16 cellular contexts compared by ENCODE assay signal in genomic region chr13:39452412-39452811, GRCh38.
DNase-seq lines count a peak whose midpoint lies in the region; ATAC-seq and TF ChIP-seq lines count a peak whose summit lies in the region.
"Had no signal": no experiment of that assay in that cellular context is flagged by ENCODE, and none has a peak within 500 bp of the region (broad histone marks: within the 10 kb centered on the region; RNA-seq: fewer than 3 reads in every experiment).

No MANE protein-coding gene starts in this region.

- H3K27me3 Mint-ChIP-seq in naive B cell, result no peaks in the 10 kb centered on the region
- no peaks in the 10 kb centered on the region for H3K27me3 Mint-ChIP-seq in natural killer cell treated with Interleukin-12 subunit alpha and Interleukin-12 subunit beta and Interleukin-15 and Interleukin-18, amount 100 ng/mL, for 72 hours

- peak overlapping the region; percentile 49 to 94 (median 90) for H3K27ac Mint-ChIP-seq in naive B cell
- no peak overlapping the region for H3K27ac Mint-ChIP-seq in natural killer cell treated with Interleukin-12 subunit alpha and Interleukin-12 subunit beta and Interleukin-15 and Interleukin-18, amount 100 ng/mL, for 72 hours
- H3K27ac Mint-ChIP-seq: activated naive CD8-positive, alpha-beta T cell treated with anti-CD3 and anti-CD28 coated beads for 36 hours; CD4-positive, CD25-positive, alpha-beta regulatory T cell had no signal

- peaks cover 3% of the 10 kb centered on the region; the same call in 1 of the 2 replicates for H3K9me3 ChIP-seq in BLaER1

- TF ChIP-seq CTCF in fibroblast of pulmonary artery (IDR thresholded peaks at IDR 0.05; ENCODE audit: low read length, missing control alignments), result no peak

- H4K20me1 ChIP-seq in BLaER1, result no peaks in the 10 kb centered on the region

- H3K27me3 ChIP-seq in BLaER1, result no peaks in the 10 kb centered on the region

- no peaks in the 10 kb centered on the region for H3K36me3 Mint-ChIP-seq in naive B cell
- H3K36me3 Mint-ChIP-seq in natural killer cell treated with Interleukin-12 subunit alpha and Interleukin-12 subunit beta and Interleukin-15 and Interleukin-18, amount 100 ng/mL, for 72 hours, result no peaks in the 10 kb centered on the region
- H3K36me3 Mint-ChIP-seq: activated naive CD8-positive, alpha-beta T cell treated with anti-CD3 and anti-CD28 coated beads for 36 hours; CD4-positive, CD25-positive, alpha-beta regulatory T cell; naive thymus-derived CD8-positive, alpha-beta T cell had no signal

- peak overlapping the region; percentile 55 for H3K4me2 ChIP-seq in BLaER1
- H3K4me2 ChIP-seq: PC-9 had no signal

- no peaks in the 10 kb centered on the region for H3K36me3 ChIP-seq in BLaER1

- H3K27ac ChIP-seq in BLaER1, result peak overlapping the region; percentile 79
- H3K27ac ChIP-seq: PC-9 had no signal

- peaks cover 9 to 20% (median 13%) of the 10 kb centered on the region in 3 donors for H3K4me1 Mint-ChIP-seq in naive B cell
- H3K4me1 Mint-ChIP-seq in natural killer cell treated with Interleukin-12 subunit alpha and Interleukin-12 subunit beta and Interleukin-15 and Interleukin-18, amount 100 ng/mL, for 72 hours (ENCODE audit: low read depth in 2 of 2), result no peaks in the 10 kb centered on the region

- DNase-seq in NCI-H82 treated with DMSO at 0.1 percent for 48 hours (lab: John Stamatoyannopoulos, UW; ENCODE audit: unreplicated experiment), result peak; percentile 27
- peak; percentile 6 for DNase-seq in fibroblast of pulmonary artery (ENCODE audit: low read depth)
- no peak for DNase-seq in naive B cell
- DNase-seq in natural killer cell treated with Interleukin-12 subunit alpha and Interleukin-12 subunit beta and Interleukin-15 and Interleukin-18, amount 100 ng/mL, for 72 hours (ENCODE audit: low spot score), result no peak
- no peak for DNase-seq in NCI-H1930 (lab: John Stamatoyannopoulos, UW)
- DNase-seq: activated CD8-positive, alpha-beta memory T cell treated with anti-CD3 and anti-CD28 coated beads for 24 hours; activated naive CD8-positive, alpha-beta T cell treated with anti-CD3 and anti-CD28 coated beads for 36 hours; CD4-positive, CD25-positive, alpha-beta regulatory T cell; effector CD4-positive, alpha-beta T cell; naive thymus-derived CD8-positive, alpha-beta T cell; NCI-H187 treated with DMSO at 0.1 percent for 48 hours; PC-9; stimulated activated CD8-positive, alpha-beta memory T cell treated with anti-CD3 and anti-CD28 coated beads, Interleukin-4, amount 100 ng/mL, for 48 hours had no signal

- H3K4me3 Mint-ChIP-seq in naive B cell, result peak overlapping the region in 5 of 8 donors; percentile 35 to 83 (median 61)
- H3K4me3 Mint-ChIP-seq in natural killer cell treated with Interleukin-12 subunit alpha and Interleukin-12 subunit beta and Interleukin-15 and Interleukin-18, amount 100 ng/mL, for 72 hours, result no peak overlapping the region
- H3K4me3 Mint-ChIP-seq: activated naive CD8-positive, alpha-beta T cell treated with anti-CD3 and anti-CD28 coated beads for 36 hours; CD4-positive, CD25-positive, alpha-beta regulatory T cell had no signal

- H3K4me3 ChIP-seq in BLaER1, result no peak overlapping the region
- H3K4me3 ChIP-seq in fibroblast of pulmonary artery (replicated peaks; ENCODE audit: low read depth, low read length), result no peak overlapping the region
- H3K4me3 ChIP-seq: PC-9 had no signal

- peaks cover 0 to 7% (median 0%) of the 10 kb centered on the region in 7 donors for H3K9me3 Mint-ChIP-seq in naive B cell
- H3K9me3 Mint-ChIP-seq in natural killer cell treated with Interleukin-12 subunit alpha and Interleukin-12 subunit beta and Interleukin-15 and Interleukin-18, amount 100 ng/mL, for 72 hours, result peaks cover 3% of the 10 kb centered on the region

- ATAC-seq in naive B cell (ENCODE audit: low read depth in 2 of 2) (no peak), HG03039 (IDR thresholded peaks at IDR 0.05; ENCODE audit: unreplicated experiment) (no peak), HG03175 (IDR thresholded peaks at IDR 0.05; ENCODE audit: unreplicated experiment) (no peak)
- ATAC-seq in natural killer cell treated with Interleukin-12 subunit alpha and Interleukin-12 subunit beta and Interleukin-15 and Interleukin-18, amount 100 ng/mL, for 72 hours, result no peak
- ATAC-seq: naive thymus-derived CD8-positive, alpha-beta T cell had no signal

- H3K9ac ChIP-seq in BLaER1, result no peak overlapping the region

- H3K4me1 ChIP-seq in BLaER1, result peaks cover 24% of the 10 kb centered on the region

Comparison
In these comparisons a context has a peak if more than half of its experiments do, and no peak if none do; other contexts are left out.
1. DNase-seq: peak in NCI-H82 treated with DMSO at 0.1 percent for 48 hours (single experiment) and fibroblast of pulmonary artery (single experiment); none in naive B cell (single experiment), natural killer cell treated with Interleukin-12 subunit alpha and Interleukin-12 subunit beta and Interleukin-15 and Interleukin-18, amount 100 ng/mL, for 72 hours (single experiment) and NCI-H1930 (0 of 2).
2. H3K27ac Mint-ChIP-seq: peak in naive B cell (6 of 6); none in natural killer cell treated with Interleukin-12 subunit alpha and Interleukin-12 subunit beta and Interleukin-15 and Interleukin-18, amount 100 ng/mL, for 72 hours (0 of 2).